ENCODE assay signal across 33 cellular contexts in the genomic region with DNA sequence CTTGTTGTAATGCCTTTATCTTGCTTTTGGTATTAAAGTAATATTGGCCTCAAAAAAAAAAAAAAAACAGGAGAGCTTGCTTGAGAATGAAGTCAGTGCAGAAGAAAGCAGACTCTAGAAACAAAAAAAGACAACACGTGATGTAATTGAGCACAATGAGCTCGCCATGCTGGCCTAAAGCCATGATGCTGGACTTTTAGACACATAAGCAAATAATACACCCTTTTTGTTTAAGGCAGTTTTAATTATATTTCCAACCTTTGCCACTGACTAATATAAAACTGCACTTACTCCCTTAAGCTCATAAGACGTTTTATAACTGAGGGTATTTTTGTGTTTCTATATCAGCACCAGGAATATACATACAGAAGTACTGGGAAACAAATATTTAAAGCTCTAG.
"Had no signal": no experiment of that assay in that cellular context is flagged by ENCODE, and none has a peak within 500 bp of the region (broad histone marks: within the 10 kb centered on the region; RNA-seq: fewer than 3 reads in every experiment).

No MANE protein-coding gene starts in this region.

- H3K4me3 ChIP-seq: coronary artery, dorsolateral prefrontal cortex, left ventricle myocardium inferior, lung, pancreas, prostate gland, smooth muscle cell, thyroid gland, upper lobe of right lung had no signal

- H3K27me3 ChIP-seq: brain microvascular endothelial cell, thyroid gland, upper lobe of right lung had no signal

- H3K36me3 ChIP-seq: brain microvascular endothelial cell, left ventricle myocardium inferior, pancreas, prostate gland, thyroid gland, upper lobe of right lung, WERI-Rb-1 had no signal

- ATAC-seq: activated CD4-positive, CD25-positive, alpha-beta regulatory T cell treated with anti-CD3 and anti-CD28 coated beads, Interleukin-2, amount 50 U/mL, for 24 hours; pancreas; stimulated activated memory B cell treated with anti-CD40 and anti-IgM and Interleukin-4, amounts not matched to agents 10 μg/mL and 1 μg/mL and 100 μg/mL, for 72 hours; stimulated activated naive CD8-positive, alpha-beta T cell treated with anti-CD3 and anti-CD28 coated beads, Interleukin-15, amount 100 ng/mL, for 72 hours; upper lobe of right lung had no signal

- DNase-seq: activated CD4-positive, alpha-beta T cell treated with anti-CD3 and anti-CD28 coated beads for 48 hours; activated CD4-positive, alpha-beta T cell treated with anti-CD3 and anti-CD28 coated beads, Interleukin-2, amount 50 U/mL, for 48 hours; activated CD8-positive, alpha-beta memory T cell treated with anti-CD3 and anti-CD28 coated beads for 24 hours; activated effector memory CD4-positive, alpha-beta T cell treated with anti-CD3 and anti-CD28 coated beads, Interleukin-2, amount 50 U/mL, for 16 hours; activated naive CD4-positive, alpha-beta T cell treated with anti-CD3 and anti-CD28 coated beads for 36 hours; activated naive CD8-positive, alpha-beta T cell treated with anti-CD3 and anti-CD28 coated beads for 36 hours; activated T-cell treated with anti-CD3 and anti-CD28 coated beads, Interleukin-2, amount 50 U/mL, for 1 hour; brain microvascular endothelial cell; dorsolateral prefrontal cortex; effector memory CD4-positive, alpha-beta T cell; erythroblast; kidney glomerular epithelial cell; left ventricle myocardium inferior; naive B cell; pancreas; retina; stimulated activated CD4-positive, alpha-beta T cell treated with anti-CD3 and anti-CD28 coated beads, Interleukin-1b, Interleukin-23, amount 100 ng/mL, for 48 hours; stimulated activated CD4-positive, alpha-beta T cell treated with anti-CD3 and anti-CD28 coated beads, Interleukin-4, amount 100 ng/mL, for 4 hours; stimulated activated CD8-positive, alpha-beta memory T cell treated with anti-CD3 and anti-CD28 coated beads, Interleukin-4, amount 100 ng/mL, for 48 hours; stimulated activated naive CD8-positive, alpha-beta T cell treated with anti-CD3 and anti-CD28 coated beads, Interleukin-15, amount 100 ng/mL, for 72 hours; substantia nigra; T1000; thyroid gland; upper lobe of right lung; WERI-Rb-1 had no signal

- H3K9me3 ChIP-seq: left ventricle myocardium inferior, pancreas, prostate gland, thyroid gland, upper lobe of right lung had no signal

- H3K27ac ChIP-seq: brain microvascular endothelial cell, coronary artery, dorsolateral prefrontal cortex, left ventricle myocardium inferior, pancreas, prostate gland, thyroid gland, upper lobe of right lung, WERI-Rb-1 had no signal

- FAIRE-seq: astrocyte, frontal cortex, pancreas had no signal

- H3K4me1 ChIP-seq: left ventricle myocardium inferior, pancreas, prostate gland, thyroid gland, upper lobe of right lung had no signal
